11 cellular contexts compared by ENCODE assay signal in genomic region chr10:104351919-104352318, GRCh38. TPM values are rescaled to one million over a fixed set of nuclear protein-coding genes. Genes with fewer than 3 reads are reported as not detected.
A peak's percentile ranks its signal among the peaks of the same experiment; 100 is the strongest.
DNase-seq lines count a peak whose midpoint lies in the region; ATAC-seq and TF ChIP-seq lines count a peak whose summit lies in the region.
"Had no signal": no experiment of that assay in that cellular context is flagged by ENCODE, and none has a peak within 500 bp of the region (broad histone marks: within the 10 kb centered on the region; RNA-seq: fewer than 3 reads in every experiment).

No MANE protein-coding gene starts in this region.

- H4K8ac ChIP-seq in H9 (replicated peaks; ENCODE audit: insufficient read length, low read depth, low read length), result no peak overlapping the region

- H2BK5ac ChIP-seq in H9 (ENCODE audit: insufficient read length, low read length), result no peak overlapping the region

- no CpG with 5 or more reads among the region's 1 CpG for WGBS in H9 (ENCODE audit: extremely low coverage, insufficient read length, low lambda C conversion rate)

- no peak overlapping the region for H2BK20ac ChIP-seq in H9 (ENCODE audit: low read depth, low read length, poor library complexity, severe bottlenecking)

- intact Hi-C loops in natural killer cell (cut with micrococcal nuclease), result loop anchor here (2.0 kb wide), 1 partner anchor 19 kb away; no protein-coding TSS in a partner anchor

- no peak overlapping the region for H3K23ac ChIP-seq in H9 (ENCODE audit: insufficient read length, low read depth, low read length)

- no peak overlapping the region for H3K14ac ChIP-seq in H9 (ENCODE audit: insufficient read depth, low read length)

- H3K4me3 Mint-ChIP-seq in natural killer cell, result peak overlapping the region; percentile 70
- no peak overlapping the region for H3K4me3 Mint-ChIP-seq in H9

- no peak overlapping the region for H3T11ph ChIP-seq in H9 (ENCODE audit: low read length)

- no peak overlapping the region for H3K4me2 ChIP-seq in H9 (ENCODE audit: insufficient read depth, insufficient read length, low read length)

- no peak overlapping the region for H2AK5ac ChIP-seq in H9 (ENCODE audit: insufficient read length, low read length)

- no peak overlapping the region for H3K4ac ChIP-seq in H9 (ENCODE audit: low read depth, low read length)

- no peak overlapping the region for H3K18ac ChIP-seq in H9 (ENCODE audit: insufficient read length, low read depth, low read length)

- H3K9me3 Mint-ChIP-seq in natural killer cell (no peaks in the 10 kb centered on the region), H9 (no peaks in the 10 kb centered on the region)

- ATAC-seq in HG02678 (IDR thresholded peaks at IDR 0.05; ENCODE audit: unreplicated experiment) (peak; percentile 21), natural killer cell (no peak)
- ATAC-seq: left cardiac atrium had no signal

- H2BK12ac ChIP-seq in H9 (ENCODE audit: insufficient read length, low read depth, low read length), result no peak overlapping the region

- no peaks in the 10 kb centered on the region for H3K9me3 ChIP-seq in H9 (ENCODE audit: control insufficient read depth, low read depth, low read length)

- H4K20me1 ChIP-seq in H9 (ENCODE audit: control insufficient read depth, insufficient read depth, insufficient read length), result no peaks in the 10 kb centered on the region

- H3K23me2 ChIP-seq in H9 (ENCODE audit: insufficient read length, low read depth, low read length, poor library complexity, severe bottlenecking), result no peaks in the 10 kb centered on the region

- no peak overlapping the region for H2BK15ac ChIP-seq in H9 (ENCODE audit: low read depth, low read length)

- no peak overlapping the region for H4K5ac ChIP-seq in H9 (ENCODE audit: insufficient read length, low read depth, low read length)

- H3K27me3 ChIP-seq in H9 (ENCODE audit: insufficient read depth, low read length), result peaks cover 9% of the 10 kb centered on the region

- no peak overlapping the region for H2BK120ac ChIP-seq in H9 (ENCODE audit: low read depth, low read length, poor library complexity, severe bottlenecking)

- peak; percentile 19 for DNase-seq in SIG-M5 treated with dmso at 0.1 percent for 504 hours (lab: John Stamatoyannopoulos, UW; ENCODE audit: unreplicated experiment)
- no peak for DNase-seq in SIG-M5 (lab: John Stamatoyannopoulos, UW)
- peak; percentile 19 for DNase-seq in NOMO-1 treated with dmso at 0.1 percent for 144 hours (lab: John Stamatoyannopoulos, UW; ENCODE audit: unreplicated experiment)
- no peak for DNase-seq in natural killer cell
- no peak for DNase-seq in H9
- DNase-seq in NCI-H2081 treated with DMSO at 0.1 percent for 48 hours (lab: John Stamatoyannopoulos, UW), result no peak
- no peak for DNase-seq in dermis blood vessel endothelial cell
- DNase-seq: activated CD4-positive, alpha-beta T cell treated with anti-CD3 and anti-CD28 coated beads for 1 hour; left cardiac atrium; NCI-H524 treated with DMSO at 0.1 percent for 48 hours had no signal

- H3K27me3 Mint-ChIP-seq in natural killer cell (ENCODE audit: low read depth in 2 of 2) (no peaks in the 10 kb centered on the region), H9 (ENCODE audit: low read depth) (peaks cover 6% of the 10 kb centered on the region)

- no peak overlapping the region for H4K91ac ChIP-seq in H9 (ENCODE audit: insufficient read length, low read depth, low read length)

- H3K79me2 ChIP-seq in H9 (ENCODE audit: insufficient read depth, low read length), result no peaks in the 10 kb centered on the region

- H3K27ac Mint-ChIP-seq in natural killer cell, result no peak overlapping the region
- no peak overlapping the region for H3K27ac Mint-ChIP-seq in H9

- H3K56ac ChIP-seq in H9 (ENCODE audit: insufficient read length, low read depth, low read length), result no peak overlapping the region

- peaks cover 6% of the 10 kb centered on the region; the same call in 1 of the 2 replicates for H3K4me1 ChIP-seq in H9 (ENCODE audit: insufficient read depth, low read length)

- H2AFZ ChIP-seq in H9 (ENCODE audit: low read length), result no peak overlapping the region

- H3K36me3 Mint-ChIP-seq in natural killer cell (no peaks in the 10 kb centered on the region), H9 (ENCODE audit: insufficient read depth in 1 of 3, low read depth in 3 of 3) (no peaks in the 10 kb centered on the region)

- H3K27ac ChIP-seq in H9 (ENCODE audit: insufficient read length, low read depth, low read length), result no peak overlapping the region

- H3K79me1 ChIP-seq in H9 (ENCODE audit: insufficient read depth, low read depth, low read length, poor library complexity, severe bottlenecking), result no peaks in the 10 kb centered on the region

- no peak for TF ChIP-seq CTCF in natural killer cell (IDR thresholded peaks at IDR 0.05)
- TF ChIP-seq CTCF in H9 (conservative IDR thresholded peaks at IDR 0.05), result no peak

- no peak overlapping the region for H3K9ac ChIP-seq in H9 (ENCODE audit: extremely low read depth, insufficient read length, low read length)

- H3K4me1 Mint-ChIP-seq in natural killer cell (peaks cover 2 to 18% of the 10 kb centered on the region in 2 donors), H9 (peaks cover 5 to 7% of the 10 kb centered on the region in 2 experiments; a peak in 3 of 4 replicates)

RNA-seq across cellular contexts. Expression of gene CFAP58, which starts 1.7 kb away (rescaled TPM):
- total RNA-seq in natural killer cell, result under 1 TPM; 0.07 to 0.15 (median 0.11) TPM
- total RNA-seq in H9 (2021), result 0.63 and 0.88 TPM in 2 replicates
- 0.85 and 1.2 TPM in 2 replicates for total RNA-seq in dermis blood vessel endothelial cell

RNA-seq across cellular contexts. Expression of gene ITPRIP, which starts 13.7 kb away (rescaled TPM):
- total RNA-seq in natural killer cell (100 to 1,000 TPM; 172 to 225 (median 176) TPM), H9 (2021) (22.2 and 22.5 TPM in 2 replicates), dermis blood vessel endothelial cell (29.3 and 39.9 TPM in 2 replicates)

Comparison
In these comparisons a context has a peak if more than half of its experiments do, and no peak if none do; other contexts are left out.
1. DNase-seq: peak in SIG-M5 treated with dmso at 0.1 percent for 504 hours (single experiment) and NOMO-1 treated with dmso at 0.1 percent for 144 hours (single experiment); none in SIG-M5 (single experiment), natural killer cell (single experiment), H9 (single experiment), NCI-H2081 treated with DMSO at 0.1 percent for 48 hours (single experiment) and dermis blood vessel endothelial cell (single experiment).